10 cellular contexts compared by ENCODE assay signal in the genomic region with DNA sequence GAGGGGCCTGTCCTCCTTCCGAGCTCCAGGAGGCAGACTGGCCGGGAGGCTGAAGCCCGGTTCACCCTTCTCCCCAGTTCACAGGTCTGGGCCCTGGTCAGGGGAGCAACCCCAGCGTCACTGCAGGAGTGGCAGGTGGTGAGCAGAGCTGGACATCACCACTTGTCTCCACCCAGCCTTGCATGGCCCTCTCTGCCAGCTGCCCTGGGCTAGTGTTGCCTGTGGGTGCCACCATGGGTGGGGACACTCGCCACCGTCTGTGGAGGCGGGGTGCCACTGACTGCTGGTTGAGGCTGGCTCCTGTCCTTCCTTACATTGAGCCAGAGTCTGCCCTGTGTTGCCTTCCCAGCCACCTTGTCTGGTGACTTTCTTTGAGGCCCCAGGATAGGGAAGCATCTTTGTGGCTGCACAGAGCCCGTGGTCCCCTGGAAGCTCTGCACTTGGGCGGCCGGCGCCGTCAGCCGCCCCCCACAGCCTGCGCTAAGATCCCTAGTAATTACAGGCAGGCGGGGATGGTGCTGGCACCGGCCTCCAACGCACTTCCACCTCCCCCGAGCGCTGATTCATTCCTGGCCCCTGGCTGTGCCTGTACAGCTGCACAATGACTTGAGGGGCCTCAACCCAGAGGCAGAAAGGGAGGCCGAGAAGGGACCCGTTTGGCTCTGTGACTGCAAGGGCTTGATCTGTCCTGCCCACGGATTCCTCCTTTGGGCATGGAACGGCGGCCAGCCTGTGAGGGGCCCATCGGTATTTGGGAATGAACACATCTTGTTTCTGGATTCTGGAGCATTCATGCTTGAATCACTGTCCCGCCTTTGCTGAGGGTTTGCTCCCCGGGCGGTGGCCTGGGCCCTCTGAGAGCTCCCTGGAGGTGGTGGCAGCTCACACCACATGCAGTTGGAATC. TPM values are rescaled to one million over a fixed set of nuclear protein-coding genes. Genes with fewer than 3 reads are reported as not detected.
DNase-seq lines count a peak whose midpoint lies in the region; TF ChIP-seq lines count a peak whose summit lies in the region.
"Had no signal": no experiment of that assay in that cellular context is flagged by ENCODE, and none has a peak within 500 bp of the region (broad histone marks: within the 10 kb centered on the region; RNA-seq: fewer than 3 reads in every experiment).

No MANE protein-coding gene starts in this region.

- no peak for TF ChIP-seq CTCF in AG04449 (IDR thresholded peaks at IDR 0.05; ENCODE audit: insufficient read depth, low read length, missing control alignments)

- no peaks in the 10 kb centered on the region for H3K36me3 ChIP-seq in H7 (replicated peaks; ENCODE audit: control insufficient read depth, insufficient read depth, low read length)

- H3K4me3 ChIP-seq in AG04449 (ENCODE audit: low read depth, low read length), result peak overlapping the region; percentile 15; the same call in 1 of the 2 replicates
- H3K4me3 ChIP-seq in H7 (ENCODE audit: insufficient read depth, low read depth, low read length), result no peak overlapping the region

- POLR2A ChIA-PET in AG04449 (lab: Yijun Ruan, JAX), result interaction anchor here (1.5 kb wide), 1 partner anchor 25 kb away, joined by 8 read pairs; no protein-coding TSS in a partner anchor

- DNase-seq in AG04449 (ENCODE audit: low read depth, low spot score) (no peak), HT1080 (ENCODE audit: low read depth) (peak; percentile 71), astrocyte of the hippocampus (ENCODE audit: low read depth, low spot score) (peak; percentile 85), lung microvascular endothelial cell (ENCODE audit: low read depth in 2 of 2) (peak; percentile 53 to 61), NCI-H1436 treated with DMSO at 0.1 percent for 48 hours (lab: John Stamatoyannopoulos, UW) (no peak), H7 (no peak), germinal center (ENCODE audit: low spot score) (no peak), NCI-H2171 treated with DMSO at 0.1 percent for 48 hours (lab: John Stamatoyannopoulos, UW) (no peak)
- DNase-seq: activated naive CD4-positive, alpha-beta T cell; DMS79 had no signal

- H3K27me3 ChIP-seq in H7 (ENCODE audit: control insufficient read depth, insufficient read depth, low read length), result peaks cover 5% of the 10 kb centered on the region

- CTCF ChIA-PET in AG04449 (lab: Yijun Ruan, JAX), result interaction anchor here (0.9 to 4.5 kb wide), 8 partner anchors 9 to 65 kb away, joined by 3 to 18 read pairs (median 4); no protein-coding TSS in a partner anchor

RNA-seq across cellular contexts. Expression of gene BAIAP2, which starts 5.2 kb away (rescaled TPM):
- total RNA-seq in HT1080 (2014; rRNA removed; shearing (Covaris generic)), result 41.9 and 48.8 TPM in 2 replicates
- 36.9 and 37.7 TPM in 2 replicates for polyA plus RNA-seq in HT1080 (2015; cell fraction: cytosol; rRNA removed)
- 77.8 and 84.2 TPM in 2 replicates for polyA plus RNA-seq in HT1080 (2015; cell fraction: nucleus; rRNA removed)
- total RNA-seq in lung microvascular endothelial cell, result 21.8 and 57.7 TPM in 2 replicates
- 14.9 and 19.5 TPM in 2 replicates for total RNA-seq in H7 (2014; rRNA removed; shearing (Covaris generic))

RNA-seq across cellular contexts. Expression of gene CHMP6, which starts 48.5 kb away (rescaled TPM):
- total RNA-seq in HT1080 (2014; rRNA removed; shearing (Covaris generic)), result 15.0 and 15.8 TPM in 2 replicates
- polyA plus RNA-seq in HT1080 (2015; cell fraction: cytosol; rRNA removed), result 32.4 and 36.8 TPM in 2 replicates
- 19.0 and 20.1 TPM in 2 replicates for polyA plus RNA-seq in HT1080 (2015; cell fraction: nucleus; rRNA removed)
- total RNA-seq in lung microvascular endothelial cell, result 12.4 and 14.5 TPM in 2 replicates
- 13.0 and 15.0 TPM in 2 replicates for total RNA-seq in H7 (2014; rRNA removed; shearing (Covaris generic))

Comparison
In these comparisons a context has a peak if more than half of its experiments do, and no peak if none do; other contexts are left out.
1. DNase-seq: peak in HT1080 (single experiment), astrocyte of the hippocampus (single experiment) and lung microvascular endothelial cell (2 of 2); none in AG04449 (single experiment), NCI-H1436 treated with DMSO at 0.1 percent for 48 hours (single experiment), H7 (single experiment), germinal center (single experiment) and NCI-H2171 treated with DMSO at 0.1 percent for 48 hours (single experiment).